8 cellular contexts compared by ENCODE assay signal in the genomic region with DNA sequence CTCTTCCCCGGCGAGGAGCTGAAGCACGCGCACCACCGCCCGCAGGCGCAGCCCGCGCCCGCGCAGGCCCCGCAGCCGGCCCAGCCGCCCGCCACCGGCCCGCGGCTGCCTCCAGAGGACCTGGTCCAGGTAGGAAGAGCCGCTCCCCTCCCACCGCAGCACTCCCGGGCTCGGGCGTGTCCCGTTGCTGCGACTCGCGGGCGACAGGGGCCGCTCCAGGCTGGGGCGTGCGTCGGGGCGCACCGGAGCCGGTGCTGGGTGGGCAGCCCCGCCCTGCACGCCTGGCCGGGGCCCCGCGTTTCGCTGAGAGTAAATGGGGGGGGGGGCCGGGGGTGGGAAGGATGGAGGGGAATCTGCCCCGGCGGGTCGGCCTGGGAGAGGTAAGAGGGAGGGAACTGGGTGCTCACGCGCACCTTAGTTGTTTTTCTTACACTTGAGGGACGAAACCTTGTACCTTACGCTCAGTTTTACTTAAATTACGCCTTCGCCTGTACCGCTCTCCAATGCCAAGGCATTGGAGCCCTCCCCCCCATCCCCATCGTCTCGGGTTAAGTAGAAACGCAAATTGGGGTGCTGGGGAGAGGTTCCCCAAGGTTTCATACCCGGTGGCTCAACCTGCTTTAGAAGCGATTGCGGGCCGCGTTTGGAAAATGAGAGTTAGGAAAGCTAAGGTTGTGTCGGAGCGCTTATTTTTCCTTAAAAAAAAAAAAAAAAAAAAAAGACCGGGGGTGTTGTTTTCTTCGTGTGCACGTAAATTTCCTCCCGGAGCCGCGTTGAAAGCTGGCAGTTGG. TPM values are rescaled to one million over a fixed set of nuclear protein-coding genes. Genes with fewer than 3 reads are reported as not detected.
DNase-seq lines count a peak whose midpoint lies in the region; ATAC-seq and TF ChIP-seq lines count a peak whose summit lies in the region.

No MANE protein-coding gene starts in this region.

- H3K36me3 ChIP-seq in NT2/D1 (ENCODE audit: insufficient read depth, insufficient read length, low read length) (peaks cover 20% of the 10 kb centered on the region), prostate gland (no peaks in the 10 kb centered on the region)

- H3K27me3 ChIP-seq in NT2/D1 (ENCODE audit: insufficient read depth, insufficient read length), result peaks cover 39% of the 10 kb centered on the region
- H3K27me3 ChIP-seq in prostate gland (replicated peaks; ENCODE audit: insufficient read depth), result no peaks in the 10 kb centered on the region

- TF ChIP-seq CTCF in prostate gland (IDR thresholded peaks at IDR 0.05), result peak in 3 of 4 experiments; percentile 45 to 72 (median 48)

- H3K9me3 ChIP-seq in NT2/D1 (ENCODE audit: insufficient read depth, low read length) (no peaks in the 10 kb centered on the region), prostate gland (no peaks in the 10 kb centered on the region)

- intact Hi-C loops in Right ventricle myocardium superior (cut with DNase I), result no loop called here
- intact Hi-C loops in prostate gland (cut with DNase I), result loop anchor here (2.0 to 10.0 kb wide), 3 partner anchors 235 to 649 kb away; a partner anchor contains a TSS

- peak overlapping the region; percentile 76 for H3K9ac ChIP-seq in NT2/D1 (ENCODE audit: insufficient read length, low read depth)

- peak; percentile 24 for ATAC-seq in GM18858 (IDR thresholded peaks at IDR 0.05; ENCODE audit: unreplicated experiment)
- ATAC-seq in HG03025 (IDR thresholded peaks at IDR 0.05; ENCODE audit: low FRiP score, unreplicated experiment), result peak; percentile 35
- ATAC-seq in Right ventricle myocardium superior (ENCODE audit: poor library complexity), result peak; percentile 56

- under 1% methylated on average over 66 of the region's 68 CpGs for WGBS in prostate gland

- H3K4me3 ChIP-seq in NT2/D1 (ENCODE audit: insufficient read length, low read depth), result peak overlapping the region; percentile 71
- peak overlapping the region; percentile 77 to 88 for H3K4me3 ChIP-seq in prostate gland

- H3K4me1 ChIP-seq in NT2/D1 (ENCODE audit: insufficient read depth, insufficient read length) (no peaks in the 10 kb centered on the region), prostate gland (replicated peaks) (no peaks in the 10 kb centered on the region)

- no peak for TF ChIP-seq POLR2A in prostate gland (IDR thresholded peaks at IDR 0.05)

- H3K27ac ChIP-seq in prostate gland, result peak overlapping the region; percentile 85 to 89

- DNase-seq in AG08395 (ENCODE audit: low spot score) (peak; percentile 22), NT2/D1 (ENCODE audit: low read depth, low spot score) (peak; percentile 50), Right ventricle myocardium superior (peak; percentile 56), prostate gland (ENCODE audit: low spot score) (peak; percentile 85), inferior parietal cortex (ENCODE audit: extremely low spot score) (no peak)
- DNase-seq in activated effector memory CD4-positive, alpha-beta T cell treated with anti-CD3 and anti-CD28 coated beads, Interleukin-2, amount 50 U/mL, for 16 hours, result peak; percentile 81

RNA-seq across cellular contexts. Expression of a gene that starts 0.8 kb away (rescaled TPM):
- 0.59 TPM for total RNA-seq in Right ventricle myocardium superior
- total RNA-seq in prostate gland, result 10 to 100 TPM; 42.3 to 50.6 TPM

Comparison
In these comparisons a context has a peak if more than half of its experiments do, and no peak if none do; other contexts are left out.
1. RNA of a gene that starts 0.8 kb away (total RNA-seq): 42.3 to 50.6 TPM in prostate gland; 0.59 TPM in Right ventricle myocardium superior (single experiment); every median in the first group is over 10 times any median in the second.
2. Peak in every context shown above with its lines, with median percentiles within 50 percentile points of each other: ATAC-seq.